ENCODE assay signal across 11 cellular contexts in the genomic region with DNA sequence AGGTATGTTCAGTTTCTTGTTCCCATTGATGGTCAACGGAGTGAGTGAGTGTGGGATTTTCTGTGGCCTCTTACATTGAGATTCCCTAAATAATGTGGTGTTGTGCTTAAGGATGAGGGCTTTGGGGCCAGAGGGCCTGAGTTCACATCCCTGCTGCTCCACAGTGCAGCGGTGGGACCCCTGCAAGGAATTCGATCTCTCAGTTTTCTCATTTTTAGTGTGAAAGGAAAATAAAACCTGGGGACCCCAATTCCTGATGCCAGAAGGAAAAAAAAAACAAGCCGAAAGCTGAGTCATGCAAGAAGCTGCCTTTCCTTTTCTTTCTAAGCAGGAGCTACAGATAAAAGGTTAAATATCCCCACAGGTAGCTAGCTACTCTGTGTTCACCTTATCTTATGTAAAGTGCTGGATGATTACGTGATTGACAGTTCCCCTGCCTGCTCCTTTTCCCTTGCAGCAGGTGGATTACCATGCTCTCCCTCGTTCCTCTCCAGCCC.
DNase-seq lines count a peak whose midpoint lies in the region; ATAC-seq and TF ChIP-seq lines count a peak whose summit lies in the region.
"Had no signal": no experiment of that assay in that cellular context is flagged by ENCODE, and none has a peak within 500 bp of the region (broad histone marks: within the 10 kb centered on the region; RNA-seq: fewer than 3 reads in every experiment).

No MANE protein-coding gene starts in this region.

- no peaks in the 10 kb centered on the region for H3K9me3 Mint-ChIP-seq in CD8-positive, alpha-beta memory T cell

- intact Hi-C loops in left lung (cut with DNase I) = no loop called here

- no peaks in the 10 kb centered on the region for H3K36me3 ChIP-seq in CD8-positive, alpha-beta memory T cell (ENCODE audit: insufficient read depth, low read length)
- H3K36me3 ChIP-seq in effector memory CD4-positive, alpha-beta T cell (ENCODE audit: control insufficient read depth, insufficient read depth, low read length) = no peaks in the 10 kb centered on the region
- H3K36me3 ChIP-seq in rectal smooth muscle tissue (ENCODE audit: control insufficient read depth, insufficient read depth, low read length) (no peaks in the 10 kb centered on the region), left lung (no peaks in the 10 kb centered on the region)

- H3K27me3 Mint-ChIP-seq in CD8-positive, alpha-beta memory T cell = no peaks in the 10 kb centered on the region

- H3K4me3 Mint-ChIP-seq in CD8-positive, alpha-beta memory T cell = peak overlapping the region; percentile 71 to 88 (median 85)

- peak overlapping the region; percentile 44 for H3K4me3 ChIP-seq in CD8-positive, alpha-beta memory T cell (ENCODE audit: low read length)
- H3K4me3 ChIP-seq in effector memory CD4-positive, alpha-beta T cell (ENCODE audit: insufficient read depth, low read depth, low read length, poor library complexity, severe bottlenecking) = peak overlapping the region; percentile 45
- H3K4me3 ChIP-seq in rectal smooth muscle tissue (ENCODE audit: low read length) = peak overlapping the region; percentile 40
- no peak overlapping the region for H3K4me3 ChIP-seq in left lung

- peak overlapping the region; percentile 21 for H3K27ac ChIP-seq in CD8-positive, alpha-beta memory T cell (ENCODE audit: low read depth, low read length)
- peak overlapping the region; percentile 9 for H3K27ac ChIP-seq in effector memory CD4-positive, alpha-beta T cell (ENCODE audit: insufficient read depth, low read length, poor library complexity, severe bottlenecking)
- H3K27ac ChIP-seq in rectal smooth muscle tissue (ENCODE audit: low read depth, low read length) = peak overlapping the region; percentile 53
- peak overlapping the region in 1 of 2 donors; percentile 23 for H3K27ac ChIP-seq in left lung

- no peak for TF ChIP-seq CTCF in left lung (IDR thresholded peaks at IDR 0.05)

- CTCF ChIA-PET in CD8-positive, alpha-beta memory T cell (lab: Charles Lee) = no interaction called here

- H3K4me1 Mint-ChIP-seq in CD8-positive, alpha-beta memory T cell = peaks cover 20 to 28% (median 22%) of the 10 kb centered on the region in 3 donors

- no peaks in the 10 kb centered on the region for H3K9me3 ChIP-seq in CD8-positive, alpha-beta memory T cell (ENCODE audit: low read length)
- H3K9me3 ChIP-seq in effector memory CD4-positive, alpha-beta T cell (ENCODE audit: control insufficient read depth, low read length) = no peaks in the 10 kb centered on the region
- H3K9me3 ChIP-seq in left lung = no peaks in the 10 kb centered on the region

- no peak overlapping the region for H3K9ac ChIP-seq in rectal smooth muscle tissue (ENCODE audit: low read length)

- peaks cover 14% of the 10 kb centered on the region for H3K4me1 ChIP-seq in CD8-positive, alpha-beta memory T cell (ENCODE audit: insufficient read depth, low read length)
- no peaks in the 10 kb centered on the region for H3K4me1 ChIP-seq in effector memory CD4-positive, alpha-beta T cell (ENCODE audit: control insufficient read depth, insufficient read depth, low read length, poor library complexity, severe bottlenecking)
- H3K4me1 ChIP-seq in rectal smooth muscle tissue (ENCODE audit: control insufficient read depth, insufficient read depth, low read length) (peaks cover 10% of the 10 kb centered on the region), left lung (peaks cover 9 to 16% of the 10 kb centered on the region in 2 donors)

- H3K36me3 Mint-ChIP-seq in CD8-positive, alpha-beta memory T cell = peaks cover 0 to 15% (median 1%) of the 10 kb centered on the region in 3 donors

- H3K27ac Mint-ChIP-seq in CD8-positive, alpha-beta memory T cell = peak overlapping the region; percentile 57 to 98 (median 96)

- POLR2A ChIA-PET in CD8-positive, alpha-beta memory T cell (lab: Charles Lee) = no interaction called here

- H3K27me3 ChIP-seq in CD8-positive, alpha-beta memory T cell (ENCODE audit: insufficient read depth, low read length, poor library complexity, severe bottlenecking) = no peaks in the 10 kb centered on the region
- no peaks in the 10 kb centered on the region for H3K27me3 ChIP-seq in effector memory CD4-positive, alpha-beta T cell (replicated peaks; ENCODE audit: control insufficient read depth, insufficient read depth, low read length, poor library complexity, severe bottlenecking)
- H3K27me3 ChIP-seq in rectal smooth muscle tissue (ENCODE audit: control insufficient read depth, insufficient read depth, low read length) (no peaks in the 10 kb centered on the region), left lung (no peaks in the 10 kb centered on the region)

- DNase-seq in CD8-positive, alpha-beta memory T cell = no peak
- DNase-seq in M059J (ENCODE audit: low read depth) = peak; percentile 51
- DNase-seq in effector memory CD4-positive, alpha-beta T cell = no peak
- no peak for DNase-seq in NCI-H2107 (lab: John Stamatoyannopoulos, UW)
- no peak for DNase-seq in NK-92 treated with Interleukin-12 subunit alpha and Interleukin-12 subunit beta, amount 100 ng/mL, for 24 hours (lab: John Stamatoyannopoulos, UW)
- DNase-seq in left lung = no peak
- DNase-seq in NCI-H774 (lab: John Stamatoyannopoulos, UW) = no peak
- DNase-seq: activated effector memory CD4-positive, alpha-beta T cell treated with Interleukin-2 at 50 U/mL for 16 hours; Right ventricle myocardium superior had no signal

- no peak for ATAC-seq in left lung
- ATAC-seq: HepG2 had no signal

Comparison
In these comparisons a context has a peak if more than half of its experiments do, and no peak if none do; other contexts are left out.
1. H3K4me3 ChIP-seq: peak in CD8-positive, alpha-beta memory T cell (single experiment), effector memory CD4-positive, alpha-beta T cell (single experiment) and rectal smooth muscle tissue (single experiment); none in left lung (0 of 2).